1 cellular context compared by ENCODE assay signal in the genomic region with DNA sequence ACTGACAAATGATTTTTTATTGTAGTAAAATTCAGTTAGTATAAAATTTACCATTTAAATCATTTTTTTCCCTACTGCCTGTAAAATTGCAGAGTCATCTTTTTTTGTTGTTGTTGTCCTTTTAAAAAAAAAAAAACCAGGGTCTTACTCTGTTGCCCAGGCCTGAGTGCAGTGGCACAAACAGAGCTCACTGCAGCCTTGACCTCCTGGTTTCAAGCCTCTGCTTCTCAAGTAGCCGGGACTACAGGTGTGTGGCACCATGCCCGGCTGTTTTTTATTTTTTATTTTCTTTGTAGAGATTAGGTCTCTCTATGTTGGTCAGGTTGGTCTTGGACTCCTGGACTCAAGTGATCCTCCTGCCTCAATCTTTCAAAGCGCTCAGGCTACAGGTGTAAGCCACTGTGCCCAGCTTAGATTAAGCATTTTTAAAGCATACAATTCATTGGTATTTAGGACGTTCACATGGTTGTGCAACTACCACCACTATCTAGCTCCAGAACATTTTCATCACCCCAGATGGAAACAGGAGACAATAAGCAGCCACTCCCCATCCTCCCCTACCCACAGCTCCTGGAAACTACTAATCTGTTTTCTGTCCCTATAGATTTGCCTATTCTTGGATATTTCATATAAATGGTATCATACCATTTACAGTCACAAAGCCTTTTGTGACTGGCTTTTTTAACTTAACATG.
TF ChIP-seq lines count a peak whose summit lies in the region.

No MANE protein-coding gene starts in this region.

TF ChIP-seq in SK-N-SH, 30 proteins besides CTCF, POLR2A, EP300 and RAD21 (continued from another document):
- TF ChIP-seq ZBTB33 (IDR thresholded peaks at IDR 0.05; ENCODE audit: borderline replicate concordance, low read depth), result no peak
- TF ChIP-seq GABPA (IDR thresholded peaks at IDR 0.05; ENCODE audit: low read depth), result no peak
- no peak for TF ChIP-seq IRF3 (IDR thresholded peaks at IDR 0.05; ENCODE audit: low read depth, low read length)
- TF ChIP-seq FOSL2 (IDR thresholded peaks at IDR 0.05; ENCODE audit: borderline replicate concordance, low read depth), result no peak
- no peak for TF ChIP-seq SIN3A (IDR thresholded peaks at IDR 0.05; ENCODE audit: borderline replicate concordance, low read depth, low read length)
- no peak for TF ChIP-seq EZH2phosphoT487 (IDR thresholded peaks at IDR 0.05; ENCODE audit: borderline replicate concordance, low read depth)
- TF ChIP-seq MXI1 (IDR thresholded peaks at IDR 0.05; ENCODE audit: low read depth, low read length), result no peak
- TF ChIP-seq PBX3 (IDR thresholded peaks at IDR 0.05), result no peak
